17 cellular contexts compared by ENCODE assay signal in the genomic region with DNA sequence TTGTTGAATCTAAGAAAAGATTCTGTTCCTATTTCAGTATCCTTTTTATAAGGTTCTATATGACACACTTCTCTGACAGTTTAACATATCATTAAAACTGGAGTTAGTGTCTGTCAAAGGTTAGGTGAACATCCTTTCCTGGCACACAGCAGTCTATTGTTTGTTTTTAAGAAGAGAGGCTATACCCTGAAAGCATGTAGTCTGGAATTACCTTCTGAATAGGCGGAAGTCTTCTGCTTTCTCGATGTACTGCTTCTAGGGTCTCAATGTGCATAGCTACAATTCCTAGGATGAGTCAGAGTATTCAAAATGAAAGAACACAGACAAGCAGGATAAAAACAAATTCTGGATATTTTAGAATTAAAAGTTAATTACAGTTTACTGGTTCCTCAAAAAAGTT.
DNase-seq lines count a peak whose midpoint lies in the region; ATAC-seq and TF ChIP-seq lines count a peak whose summit lies in the region.
"Had no signal": no experiment of that assay in that cellular context is flagged by ENCODE, and none has a peak within 500 bp of the region (broad histone marks: within the 10 kb centered on the region; RNA-seq: fewer than 3 reads in every experiment).

No MANE protein-coding gene starts in this region.

- H3K4me1 Mint-ChIP-seq in endothelial cell (ENCODE audit: unreplicated experiment) (peaks cover 12% of the 10 kb centered on the region), endodermal cell (peaks cover 2% of the 10 kb centered on the region)

- H3K4me3 Mint-ChIP-seq in endothelial cell (ENCODE audit: unreplicated experiment) (no peak overlapping the region), endodermal cell (no peak overlapping the region)
- H3K4me3 Mint-ChIP-seq: B cell; CD4-positive, alpha-beta T cell had no signal

- DNase-seq in M059J (ENCODE audit: low read depth) (peak; percentile 44), adipocyte (ENCODE audit: low read depth) (no peak), endothelial cell (ENCODE audit: low spot score) (no peak), skeletal muscle cell (ENCODE audit: low read depth) (peak; percentile 22), endodermal cell (no peak), GM03348 (ENCODE audit: low spot score) (no peak)
- DNase-seq in activated effector memory CD4-positive, alpha-beta T cell treated with Interleukin-2 at 50 U/mL for 16 hours = no peak
- DNase-seq: CD4-positive, alpha-beta T cell; Kasumi-1; NCI-H1417 treated with DMSO at 0.1 percent for 48 hours; NCI-H2081; NCI-H226; NCI-H526 treated with DMSO at 0.1 percent for 48 hours; NK-92 treated with Interleukin-12 subunit alpha and Interleukin-12 subunit beta, amount 100 ng/mL, for 24 hours had no signal

- peaks cover 4% of the 10 kb centered on the region for H3K9me3 ChIP-seq in adipocyte (ENCODE audit: control insufficient read depth, low read length)
- H3K9me3 ChIP-seq in endodermal cell (ENCODE audit: control insufficient read depth, low read length) = no peaks in the 10 kb centered on the region

- no peaks in the 10 kb centered on the region for H3K27me3 ChIP-seq in adipocyte (replicated peaks; ENCODE audit: control insufficient read depth, insufficient read depth, low read length)
- no peaks in the 10 kb centered on the region for H3K27me3 ChIP-seq in endodermal cell (ENCODE audit: control insufficient read depth, insufficient read depth, low read length, poor library complexity, severe bottlenecking)

- no peaks in the 10 kb centered on the region for H3K9me3 Mint-ChIP-seq in endothelial cell (ENCODE audit: unreplicated experiment)
- H3K9me3 Mint-ChIP-seq in endodermal cell = no peaks in the 10 kb centered on the region
- H3K9me3 Mint-ChIP-seq: CD4-positive, alpha-beta T cell had no signal

- TF ChIP-seq CTCF in endothelial cell (IDR thresholded peaks at IDR 0.05; ENCODE audit: unreplicated experiment) (no peak), endodermal cell (conservative IDR thresholded peaks at IDR 0.05) (no peak)

- H3K36me3 ChIP-seq in adipocyte (ENCODE audit: control insufficient read depth, insufficient read depth, low read length, severe bottlenecking) = peaks cover 40% of the 10 kb centered on the region
- H3K36me3 ChIP-seq in endodermal cell (ENCODE audit: control insufficient read depth, insufficient read depth, low read length) = peaks cover 27% of the 10 kb centered on the region

- H3K4me3 ChIP-seq in adipocyte (ENCODE audit: low read length) (no peak overlapping the region), skeletal muscle cell (ENCODE audit: low read depth, low read length) (no peak overlapping the region), endodermal cell (ENCODE audit: low read length) (no peak overlapping the region)

- peaks cover 56% of the 10 kb centered on the region for H3K4me1 ChIP-seq in adipocyte (ENCODE audit: control insufficient read depth, insufficient read depth, low read length)
- H3K4me1 ChIP-seq in endodermal cell (ENCODE audit: control insufficient read depth, insufficient read depth, low read length) = peaks cover 3% of the 10 kb centered on the region

- no peak overlapping the region for H3K27ac ChIP-seq in endodermal cell (ENCODE audit: low read depth, low read length)

- 92 to 93% methylated on average over 2 of the region's 2 CpGs for WGBS in endodermal cell (ENCODE audit: insufficient coverage in 1 of 2, insufficient read length in 1 of 2), 2 experiments

- H3K27ac Mint-ChIP-seq in endothelial cell (ENCODE audit: unreplicated experiment) (peak overlapping the region; percentile 39), endodermal cell (no peak overlapping the region)
- H3K27ac Mint-ChIP-seq: B cell; CD4-positive, alpha-beta T cell had no signal

- ATAC-seq in HG03521 (IDR thresholded peaks at IDR 0.05; ENCODE audit: unreplicated experiment) = no peak
- ATAC-seq: Right ventricle myocardium inferior had no signal

- H3K9ac ChIP-seq in adipocyte (ENCODE audit: low read length) = peak overlapping the region; percentile 68
- H3K9ac ChIP-seq in endodermal cell (ENCODE audit: extremely low read depth, low read length, poor library complexity, severe bottlenecking) = no peak overlapping the region

- no peaks in the 10 kb centered on the region for H3K36me3 Mint-ChIP-seq in endothelial cell (ENCODE audit: low read depth, unreplicated experiment)
- peaks cover 8% of the 10 kb centered on the region for H3K36me3 Mint-ChIP-seq in endodermal cell (ENCODE audit: low read depth)

- H3K27me3 Mint-ChIP-seq in endothelial cell (ENCODE audit: unreplicated experiment) (no peaks in the 10 kb centered on the region), endodermal cell (ENCODE audit: insufficient read depth) (no peaks in the 10 kb centered on the region)
- H3K27me3 Mint-ChIP-seq: B cell; CD4-positive, alpha-beta T cell had no signal

Comparison
In these comparisons a context has a peak if more than half of its experiments do, and no peak if none do; other contexts are left out.
1. DNase-seq: peak in M059J (single experiment) and skeletal muscle cell (single experiment); none in adipocyte (single experiment), endothelial cell (single experiment), endodermal cell (single experiment), activated effector memory CD4-positive, alpha-beta T cell treated with Interleukin-2 at 50 U/mL for 16 hours (single experiment) and GM03348 (single experiment).